In the genomic region with DNA sequence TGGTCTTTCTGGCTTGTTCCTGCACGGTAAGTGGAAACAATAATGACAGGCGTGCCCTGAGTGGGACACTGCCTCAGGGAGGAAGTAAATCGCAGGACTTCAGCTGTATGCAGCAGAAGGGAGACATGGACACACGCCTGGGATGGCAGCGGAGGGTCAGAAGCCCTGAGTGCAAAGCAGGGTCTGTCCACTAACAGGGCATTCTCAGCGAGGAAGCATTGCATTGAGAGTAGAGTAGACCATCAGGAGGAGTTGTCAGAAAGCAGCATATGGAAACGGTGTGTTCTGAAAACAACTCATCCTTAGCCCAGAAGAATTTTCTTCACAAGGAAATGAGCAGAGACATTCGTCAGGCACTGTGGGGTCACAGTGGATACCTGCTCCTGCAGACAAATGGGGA, we compare ENCODE assay signal across 5 cellular contexts.
"Had no signal": no experiment of that assay in that cellular context is flagged by ENCODE, and none has a peak within 500 bp of the region (broad histone marks: within the 10 kb centered on the region; RNA-seq: fewer than 3 reads in every experiment).

No MANE protein-coding gene starts in this region.

- ATAC-seq: GM23338 had no signal

- H3K27ac Mint-ChIP-seq: GM23338, H9, IgD-negative memory B cell had no signal

- H3K27me3 Mint-ChIP-seq: IgD-negative memory B cell had no signal

- H3K4me3 ChIP-seq: GM23338 had no signal

- H3K4me2 ChIP-seq: GM23338 had no signal

- H2AFZ ChIP-seq: GM23338 had no signal

- H3K4me3 Mint-ChIP-seq: GM23338, H9, IgD-negative memory B cell had no signal

- DNase-seq: H9, HCEC 1CT, KBM-7 had no signal
